Comparison of ENCODE assay signal across 12 cellular contexts in the genomic region with DNA sequence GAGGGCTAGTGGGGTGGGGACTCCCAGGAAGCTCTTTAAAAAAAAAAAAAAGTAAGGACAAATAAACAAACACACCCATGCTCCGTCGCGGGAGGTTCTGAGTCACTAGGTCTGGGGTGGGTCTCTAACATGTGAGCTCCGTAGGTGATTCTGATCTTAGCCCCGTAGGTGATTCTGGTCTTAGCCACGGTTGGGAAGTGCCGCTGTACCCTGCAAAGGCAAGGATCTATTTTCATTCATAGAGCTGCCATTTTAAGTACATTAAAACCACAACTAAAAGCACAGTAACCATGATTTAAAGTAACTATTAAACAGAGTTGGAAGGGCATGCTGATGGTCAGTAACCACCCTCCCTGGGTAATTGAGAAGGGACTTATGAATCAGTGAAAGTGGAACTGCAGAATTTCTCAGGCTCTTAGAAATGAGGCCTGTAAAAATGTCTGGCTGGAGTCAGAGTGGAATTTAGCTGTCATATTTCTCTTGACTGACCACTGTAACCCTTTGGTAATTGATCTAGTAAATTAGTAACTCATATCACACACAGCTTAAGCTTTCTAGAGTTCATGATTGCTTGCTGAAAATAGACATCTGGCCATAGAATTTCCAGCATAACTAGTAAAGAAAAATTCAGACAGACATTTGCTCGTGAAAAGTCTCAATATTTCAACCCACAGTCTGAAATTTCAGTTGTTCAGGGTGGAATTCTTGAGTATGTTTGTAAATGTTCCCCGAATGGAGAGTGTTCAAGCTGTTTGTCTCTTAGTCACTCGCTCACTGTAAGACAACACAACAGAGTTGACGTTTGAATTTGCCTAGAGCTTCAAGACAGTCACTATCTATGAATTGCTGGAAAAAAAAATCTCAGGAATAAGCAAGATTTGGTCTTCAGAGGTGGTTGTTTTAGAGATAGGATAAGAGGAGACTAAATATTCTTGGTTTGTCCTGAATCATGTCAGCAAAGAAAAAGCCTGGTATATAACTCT. TPM values are rescaled to one million over a fixed set of nuclear protein-coding genes. Genes with fewer than 3 reads are reported as not detected.
DNase-seq lines count a peak whose midpoint lies in the region; TF ChIP-seq lines count a peak whose summit lies in the region.
"Had no signal": no experiment of that assay in that cellular context is flagged by ENCODE, and none has a peak within 500 bp of the region (broad histone marks: within the 10 kb centered on the region; RNA-seq: fewer than 3 reads in every experiment).

No MANE protein-coding gene starts in this region.

- no peak overlapping the region for H3K27ac Mint-ChIP-seq in T-helper 2 cell treated with Interferon-gamma antibody and Interleukin-4, amounts not matched to agents 5 μg/mL and 100 μg/mL, for 36 hours
- H3K27ac Mint-ChIP-seq: CD4-positive, alpha-beta T cell; IgD-negative memory B cell had no signal

- no peaks in the 10 kb centered on the region for H3K36me3 ChIP-seq in muscle layer of duodenum (ENCODE audit: control insufficient read depth in 1 of 2, insufficient read depth in 2 of 2, low read length in 2 of 2)

- H3K4me1 Mint-ChIP-seq in T-helper 2 cell treated with Interferon-gamma antibody and Interleukin-4, amounts not matched to agents 5 μg/mL and 100 μg/mL, for 36 hours (ENCODE audit: low read depth) = no peaks in the 10 kb centered on the region
- H3K4me1 Mint-ChIP-seq: IgD-negative memory B cell had no signal

- H3K27me3 Mint-ChIP-seq in T-helper 2 cell treated with Interferon-gamma antibody and Interleukin-4, amounts not matched to agents 5 μg/mL and 100 μg/mL, for 36 hours (ENCODE audit: low read depth) = peaks cover 5% of the 10 kb centered on the region
- H3K27me3 Mint-ChIP-seq: CD4-positive, alpha-beta T cell had no signal

- no peaks in the 10 kb centered on the region for H3K9me3 Mint-ChIP-seq in T-helper 2 cell treated with Interferon-gamma antibody and Interleukin-4, amounts not matched to agents 5 μg/mL and 100 μg/mL, for 36 hours
- H3K9me3 Mint-ChIP-seq: brain; CD4-positive, alpha-beta T cell had no signal

- peak; percentile 75 for DNase-seq in Daoy (ENCODE audit: low read depth)
- peak; percentile 60 for DNase-seq in HT1080 (ENCODE audit: low read depth)
- peak; percentile 64 for DNase-seq in epithelial cell of proximal tubule (ENCODE audit: low read depth)
- DNase-seq in NCI-H2171 (lab: John Stamatoyannopoulos, UW) = no peak
- no peak for DNase-seq in effector CD4-positive, alpha-beta T cell
- no peak for DNase-seq in stimulated activated naive CD4-positive, alpha-beta T cell treated with Interleukin-2 at 50 U/mL for 16 hours (lab: John Stamatoyannopoulos, UW)
- DNase-seq in T-helper 2 cell treated with Interferon-gamma antibody and Interleukin-4, amounts not matched to agents 5 μg/mL and 100 μg/mL, for 36 hours (ENCODE audit: low spot score) = no peak
- DNase-seq: CD4-positive, alpha-beta T cell; NCI-H82 had no signal

- no peaks in the 10 kb centered on the region for H3K36me3 Mint-ChIP-seq in T-helper 2 cell treated with Interferon-gamma antibody and Interleukin-4, amounts not matched to agents 5 μg/mL and 100 μg/mL, for 36 hours (ENCODE audit: low read depth)
- H3K36me3 Mint-ChIP-seq: brain had no signal

- no peaks in the 10 kb centered on the region for H3K27me3 ChIP-seq in muscle layer of duodenum (ENCODE audit: low read depth, low read length)

- no peak for TF ChIP-seq CTCF in epithelial cell of proximal tubule (conservative IDR thresholded peaks at IDR 0.05; ENCODE audit: low read depth, low read length)

- peak overlapping the region; percentile 4 for H3K4me3 ChIP-seq in epithelial cell of proximal tubule (ENCODE audit: low read depth, low read length)
- H3K4me3 ChIP-seq in muscle layer of duodenum (ENCODE audit: low read depth in 1 of 2, low read length in 2 of 2) = no peak overlapping the region

- H3K27ac ChIP-seq in muscle layer of duodenum (ENCODE audit: low read length) = peak overlapping the region; percentile 79

- no peaks in the 10 kb centered on the region for H3K4me1 ChIP-seq in muscle layer of duodenum (ENCODE audit: control insufficient read depth in 1 of 2, insufficient read depth in 2 of 2, low read length in 2 of 2)

- H3K4me3 Mint-ChIP-seq in T-helper 2 cell treated with Interferon-gamma antibody and Interleukin-4, amounts not matched to agents 5 μg/mL and 100 μg/mL, for 36 hours = no peak overlapping the region
- H3K4me3 Mint-ChIP-seq: CD4-positive, alpha-beta T cell; IgD-negative memory B cell had no signal

- no peaks in the 10 kb centered on the region for H3K9me3 ChIP-seq in muscle layer of duodenum (ENCODE audit: control insufficient read depth in 1 of 2, low read length in 2 of 2)

RNA-seq across cellular contexts. Expression of gene TCF7L2, which starts 34.2 kb away (rescaled TPM):
- total RNA-seq in Daoy (2014; rRNA removed; shearing (Covaris generic)) = 0.60 and 1.9 TPM in 2 replicates
- total RNA-seq in HT1080 (2014; rRNA removed; shearing (Covaris generic)) = 3.3 and 9.6 TPM in 2 replicates
- polyA plus RNA-seq in HT1080 (2015; cell fraction: cytosol; rRNA removed) = 14.8 and 18.4 TPM in 2 replicates
- 38.0 and 40.4 TPM in 2 replicates for polyA plus RNA-seq in HT1080 (2015; cell fraction: nucleus; rRNA removed)
- total RNA-seq in epithelial cell of proximal tubule = 5.4 TPM in 2 replicates

Comparison
In these comparisons a context has a peak if more than half of its experiments do, and no peak if none do; other contexts are left out.
1. DNase-seq: peak in Daoy (single experiment), HT1080 (single experiment) and epithelial cell of proximal tubule (single experiment); none in NCI-H2171 (single experiment), effector CD4-positive, alpha-beta T cell (single experiment), stimulated activated naive CD4-positive, alpha-beta T cell treated with Interleukin-2 at 50 U/mL for 16 hours (single experiment) and T-helper 2 cell treated with Interferon-gamma antibody and Interleukin-4, amounts not matched to agents 5 μg/mL and 100 μg/mL, for 36 hours (single experiment).